Comparison of ENCODE assay signal across 12 cellular contexts in the genomic region with DNA sequence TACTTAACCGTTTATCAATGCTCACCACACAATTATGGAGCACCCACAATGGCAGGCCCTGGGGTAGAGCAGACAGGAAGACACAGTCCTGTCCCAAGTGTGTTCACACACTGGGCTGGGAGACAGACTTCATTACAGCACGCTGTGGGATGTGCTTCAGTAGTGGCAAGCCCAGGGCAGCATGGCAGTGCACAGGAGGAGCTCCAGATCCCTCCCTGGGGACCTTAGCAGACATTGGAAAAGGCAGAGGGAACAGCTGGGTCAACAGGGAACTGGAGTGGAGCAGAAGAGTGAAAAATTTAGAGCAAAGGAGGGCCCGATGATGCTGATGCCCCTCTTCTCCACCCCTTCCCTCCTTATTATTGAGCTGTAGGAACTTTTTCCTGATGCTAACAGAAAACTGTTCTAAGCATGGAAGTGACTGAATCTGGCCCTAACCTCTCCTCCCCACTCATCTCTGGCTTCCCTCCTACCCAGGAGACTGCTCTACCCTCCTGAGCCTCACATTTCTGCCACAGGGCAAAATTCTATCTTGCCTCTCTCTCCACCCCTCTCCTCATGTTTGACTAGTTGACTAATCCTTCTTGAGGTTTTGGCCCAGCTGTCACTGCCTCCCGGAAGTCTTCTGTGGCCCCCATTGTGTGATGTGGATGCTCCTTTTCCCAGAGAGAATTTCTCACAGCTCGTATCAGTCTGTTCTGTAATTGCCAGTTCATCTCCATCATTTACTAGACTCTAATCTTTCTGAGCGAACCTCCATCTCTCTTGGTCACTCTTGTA.
"Had no signal": no experiment of that assay in that cellular context is flagged by ENCODE, and none has a peak within 500 bp of the region (broad histone marks: within the 10 kb centered on the region; RNA-seq: fewer than 3 reads in every experiment).

No MANE protein-coding gene starts in this region.

- H3K4me1 Mint-ChIP-seq: naive B cell; neural progenitor cell; stimulated activated naive CD8-positive, alpha-beta T cell treated with anti-CD3 and anti-CD28 coated beads, Interleukin-15, amount 100 ng/mL, for 72 hours had no signal

- H3K27ac Mint-ChIP-seq: activated CD4-positive, alpha-beta memory T cell treated with anti-CD3 and anti-CD28 coated beads for 36 hours; activated naive CD4-positive, alpha-beta T cell treated with anti-CD3 and anti-CD28 coated beads, Interleukin-2, amount 50 U/mL, for 72 hours; naive B cell; neural progenitor cell; stimulated activated naive CD8-positive, alpha-beta T cell treated with anti-CD3 and anti-CD28 coated beads, Interleukin-15, amount 100 ng/mL, for 72 hours had no signal

- DNase-seq: activated CD4-positive, alpha-beta memory T cell treated with anti-CD3 and anti-CD28 coated beads for 36 hours; activated effector memory CD4-positive, alpha-beta T cell treated with anti-CD3 and anti-CD28 coated beads, Interleukin-2, amount 50 U/mL, for 16 hours; activated T-cell treated with anti-CD3 and anti-CD28 coated beads, Interleukin-2, amount 50 U/mL, for 48 hours; naive B cell; right lobe of liver; spleen; stimulated activated naive CD8-positive, alpha-beta T cell treated with anti-CD3 and anti-CD28 coated beads, Interleukin-15, amount 100 ng/mL, for 72 hours; upper lobe of left lung; WERI-Rb-1 had no signal

- H3K36me3 Mint-ChIP-seq: neural progenitor cell had no signal

- ATAC-seq: activated naive CD4-positive, alpha-beta T cell treated with anti-CD3 and anti-CD28 coated beads, Interleukin-2, amount 50 U/mL, for 72 hours; gastroesophageal sphincter; right lobe of liver; stimulated activated naive CD8-positive, alpha-beta T cell treated with anti-CD3 and anti-CD28 coated beads, Interleukin-15, amount 100 ng/mL, for 72 hours had no signal

- H3K4me3 Mint-ChIP-seq: activated CD4-positive, alpha-beta memory T cell treated with anti-CD3 and anti-CD28 coated beads for 36 hours; neural progenitor cell; stimulated activated naive CD8-positive, alpha-beta T cell treated with anti-CD3 and anti-CD28 coated beads, Interleukin-15, amount 100 ng/mL, for 72 hours had no signal
